11 cellular contexts compared by ENCODE assay signal in the genomic region with DNA sequence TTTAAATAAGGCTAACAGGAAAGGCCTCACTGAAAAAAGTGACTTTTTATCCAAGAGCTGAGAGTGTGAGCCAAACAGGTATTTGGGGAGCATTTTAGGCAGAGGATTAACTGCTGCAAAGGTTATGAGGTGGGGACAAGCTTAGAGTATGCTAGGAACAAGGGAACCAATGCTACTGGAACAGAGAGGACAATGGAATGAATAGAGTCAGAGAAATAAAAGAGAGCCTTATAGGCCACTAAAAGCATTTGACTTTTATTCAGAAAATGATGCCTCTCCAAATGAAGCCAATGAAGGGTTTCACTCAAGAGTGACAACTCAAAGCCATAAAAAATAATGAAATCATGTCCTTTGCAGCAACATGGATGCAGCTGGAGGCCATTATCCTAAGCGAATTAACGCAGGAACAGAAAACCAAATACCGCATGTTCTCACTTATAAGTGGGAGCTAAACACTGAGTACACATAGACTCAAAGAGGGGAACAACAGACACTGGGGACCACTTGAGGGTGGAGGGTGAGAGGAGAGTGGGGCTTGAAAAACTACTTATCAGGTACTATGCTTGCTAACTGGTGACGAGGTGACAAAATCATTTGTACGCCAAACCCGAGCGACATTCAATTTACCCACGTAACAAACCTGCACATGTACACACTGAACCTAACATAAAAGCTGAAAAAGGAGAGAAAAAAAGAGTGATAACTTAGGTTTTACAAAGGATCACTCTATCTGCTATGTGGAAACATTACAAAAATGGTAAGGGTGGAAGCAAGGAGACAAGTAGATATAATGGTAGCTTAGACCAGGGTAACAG. TPM values are rescaled to one million over a fixed set of nuclear protein-coding genes. Genes with fewer than 3 reads are reported as not detected.
DNase-seq lines count a peak whose midpoint lies in the region; ATAC-seq and TF ChIP-seq lines count a peak whose summit lies in the region.
"Had no signal": no experiment of that assay in that cellular context is flagged by ENCODE, and none has a peak within 500 bp of the region (broad histone marks: within the 10 kb centered on the region; RNA-seq: fewer than 3 reads in every experiment).

No MANE protein-coding gene starts in this region.

- no peak for ATAC-seq in activated CD4-positive, alpha-beta T cell treated with anti-CD3 and anti-CD28 coated beads for 36 hours
- ATAC-seq in stimulated activated naive CD8-positive, alpha-beta T cell treated with anti-CD3 and anti-CD28 coated beads, Interleukin-15, amount 100 ng/mL, for 72 hours = no peak
- no peak for ATAC-seq in HG03097 (IDR thresholded peaks at IDR 0.05; ENCODE audit: low FRiP score, unreplicated experiment)
- ATAC-seq in mucosa of descending colon = no peak
- no peak for ATAC-seq in HG02852 (IDR thresholded peaks at IDR 0.05; ENCODE audit: unreplicated experiment)

- H3K36me3 Mint-ChIP-seq in activated CD4-positive, alpha-beta T cell treated with anti-CD3 and anti-CD28 coated beads for 36 hours (ENCODE audit: low read depth) = peaks cover 33% of the 10 kb centered on the region

- no peak for DNase-seq in activated CD4-positive, alpha-beta T cell treated with anti-CD3 and anti-CD28 coated beads for 36 hours
- no peak for DNase-seq in activated CD4-positive, alpha-beta T cell treated with anti-CD3 and anti-CD28 coated beads, Interleukin-2, amount 50 U/mL, for 48 hours
- DNase-seq in NCI-H345 (lab: John Stamatoyannopoulos, UW) (peak; percentile 63), dorsolateral prefrontal cortex (no peak), mucosa of descending colon (no peak)
- no peak for DNase-seq in stimulated activated naive CD8-positive, alpha-beta T cell treated with anti-CD3 and anti-CD28 coated beads, Interleukin-15, amount 100 ng/mL, for 72 hours
- DNase-seq: RPMI8226, sigmoid colon had no signal

- POLR2A ChIA-PET in activated CD4-positive, alpha-beta T cell treated with anti-CD3 and anti-CD28 coated beads for 36 hours (lab: Charles Lee) = interaction anchor here (0.9 to 1.2 kb wide), 3 partner anchors 9 to 18 kb away, joined by 3 to 6 read pairs (median 3); no protein-coding TSS in a partner anchor

- peak overlapping the region; percentile 54 for H3K4me3 Mint-ChIP-seq in activated CD4-positive, alpha-beta T cell treated with anti-CD3 and anti-CD28 coated beads for 36 hours
- H3K4me3 Mint-ChIP-seq in stimulated activated naive CD8-positive, alpha-beta T cell treated with anti-CD3 and anti-CD28 coated beads, Interleukin-15, amount 100 ng/mL, for 72 hours = peak overlapping the region; percentile 76 to 81

- CTCF ChIA-PET in activated CD4-positive, alpha-beta T cell treated with anti-CD3 and anti-CD28 coated beads for 36 hours (lab: Charles Lee) = interaction anchor here (0.7 to 2.2 kb wide), 10 partner anchors 8 to 138 kb away, joined by 3 to 13 read pairs (median 4); no protein-coding TSS in a partner anchor

- intact Hi-C loops in activated CD4-positive, alpha-beta T cell treated with anti-CD3 and anti-CD28 coated beads for 36 hours (cut with DNase I, micrococcal nuclease) = loop anchor here in 1 of 2 experiments (2.0 kb wide), 1 partner anchor 36 kb away; no protein-coding TSS in a partner anchor
- intact Hi-C loops in dorsolateral prefrontal cortex (cut with DNase I) (no loop called here), mucosa of descending colon (cut with DNase I, micrococcal nuclease) (no loop called here)

- H3K4me3 ChIP-seq in dorsolateral prefrontal cortex (peak overlapping the region in 19 of 59 donors; percentile 0 to 45 (median 18)), mucosa of descending colon (no peak overlapping the region)
- H3K4me3 ChIP-seq: sigmoid colon, tibial nerve had no signal

- no peak for TF ChIP-seq CTCF in dorsolateral prefrontal cortex (IDR thresholded peaks at IDR 0.05 in 54 of 56, conservative IDR thresholded peaks at IDR 0.05 in 2 of 56; ENCODE audit: low read depth in 1 of 56, partially characterized antibody in 56 of 56)
- no peak for TF ChIP-seq CTCF in mucosa of descending colon (IDR thresholded peaks at IDR 0.05)

- no peaks in the 10 kb centered on the region for H3K9me3 Mint-ChIP-seq in activated CD4-positive, alpha-beta T cell treated with anti-CD3 and anti-CD28 coated beads for 36 hours (ENCODE audit: low read depth)
- no peaks in the 10 kb centered on the region for H3K9me3 Mint-ChIP-seq in stimulated activated naive CD8-positive, alpha-beta T cell treated with anti-CD3 and anti-CD28 coated beads, Interleukin-15, amount 100 ng/mL, for 72 hours

- H3K4me1 ChIP-seq in mucosa of descending colon (ENCODE audit: low read depth) = peaks cover 74% of the 10 kb centered on the region

- H3K27me3 ChIP-seq in dorsolateral prefrontal cortex = no peaks in the 10 kb centered on the region
- H3K27me3 ChIP-seq: sigmoid colon, tibial nerve had no signal

- no peaks in the 10 kb centered on the region for H3K9me3 ChIP-seq in mucosa of descending colon
- H3K9me3 ChIP-seq: sigmoid colon, tibial nerve had no signal

- no peaks in the 10 kb centered on the region for H3K27me3 Mint-ChIP-seq in activated CD4-positive, alpha-beta T cell treated with anti-CD3 and anti-CD28 coated beads for 36 hours
- no peaks in the 10 kb centered on the region for H3K27me3 Mint-ChIP-seq in stimulated activated naive CD8-positive, alpha-beta T cell treated with anti-CD3 and anti-CD28 coated beads, Interleukin-15, amount 100 ng/mL, for 72 hours

- H3K4me1 Mint-ChIP-seq in activated CD4-positive, alpha-beta T cell treated with anti-CD3 and anti-CD28 coated beads for 36 hours = peaks cover 91% of the 10 kb centered on the region
- H3K4me1 Mint-ChIP-seq in stimulated activated naive CD8-positive, alpha-beta T cell treated with anti-CD3 and anti-CD28 coated beads, Interleukin-15, amount 100 ng/mL, for 72 hours = peaks cover 96% of the 10 kb centered on the region

- peak overlapping the region; percentile 84 for H3K27ac Mint-ChIP-seq in activated CD4-positive, alpha-beta T cell treated with anti-CD3 and anti-CD28 coated beads for 36 hours
- H3K27ac Mint-ChIP-seq in stimulated activated naive CD8-positive, alpha-beta T cell treated with anti-CD3 and anti-CD28 coated beads, Interleukin-15, amount 100 ng/mL, for 72 hours = peak overlapping the region; percentile 96 to 99

- H3K36me3 ChIP-seq in mucosa of descending colon (ENCODE audit: low read depth) = no peaks in the 10 kb centered on the region
- H3K36me3 ChIP-seq: sigmoid colon, tibial nerve had no signal

- peak overlapping the region in 58 of 59 donors; percentile 9 to 95 (median 84) for H3K27ac ChIP-seq in dorsolateral prefrontal cortex

RNA-seq across cellular contexts. Expression of gene PTP4A2, which starts 11.1 kb away (rescaled TPM):
- 100 to 1,000 TPM; 279 to 314 TPM for total RNA-seq in activated CD4-positive, alpha-beta T cell treated with anti-CD3 and anti-CD28 coated beads for 36 hours
- total RNA-seq in dorsolateral prefrontal cortex (100 to 1,000 TPM; 185 to 784 (median 393) TPM), mucosa of descending colon (100 to 1,000 TPM; 211 to 307 (median 298) TPM)
